ENCODE assay signal across 9 cellular contexts in genomic region chr10:100349087-100349486, GRCh38. TPM values are rescaled to one million over a fixed set of nuclear protein-coding genes. Genes with fewer than 3 reads are reported as not detected.
DNase-seq lines count a peak whose midpoint lies in the region; ATAC-seq and TF ChIP-seq lines count a peak whose summit lies in the region.
"Had no signal": no experiment of that assay in that cellular context is flagged by ENCODE, and none has a peak within 500 bp of the region (broad histone marks: within the 10 kb centered on the region; RNA-seq: fewer than 3 reads in every experiment).

No MANE protein-coding gene starts in this region.

- DNase-seq in GM23338 (ENCODE audit: low spot score) = no peak
- no peak for DNase-seq in Panc1 (ENCODE audit: low read depth, low spot score)
- no peak for DNase-seq in epithelial cell of esophagus (ENCODE audit: low read depth)
- no peak for DNase-seq in osteocyte (ENCODE audit: extremely low spot score, unreplicated experiment)
- DNase-seq in cerebellum (ENCODE audit: low spot score) = no peak
- DNase-seq in MV-4-11 (lab: John Stamatoyannopoulos, UW) = no peak
- DNase-seq: NCI-H1105 treated with DMSO at 0.1 percent for 48 hours; stimulated activated naive CD4-positive, alpha-beta T cell had no signal

- peaks cover 43% of the 10 kb centered on the region for H3F3A ChIP-seq in GM23338 (replicated peaks; ENCODE audit: low read depth)

- H3K4me1 Mint-ChIP-seq in GM23338 (peaks cover 59% of the 10 kb centered on the region), osteocyte (ENCODE audit: unreplicated experiment) (peaks cover 53% of the 10 kb centered on the region)

- CTCF ChIA-PET in Panc1 (lab: Charles Lee) = interaction anchor here (0.8 to 1.0 kb wide), 2 partner anchors 22 to 482 kb away, joined by 3 read pairs; no protein-coding TSS in a partner anchor

- BruUV-seq in Panc1 (replicated peaks; lab: Mats Ljungman, UMichigan) = no TSS peak

- H3K36me3 Mint-ChIP-seq in GM23338 (ENCODE audit: low read depth) (peaks cover 66% of the 10 kb centered on the region), osteocyte (ENCODE audit: unreplicated experiment) (peaks cover 41% of the 10 kb centered on the region)

- in situ Hi-C loops in Panc1 (cut with HindIII; ENCODE audit: low pct_unique_long_range_greater_than_20kb, low sequenced_read_pairs) = no loop called here

- POLR2A ChIA-PET in Panc1 (lab: Charles Lee) = no interaction called here

- H3K9me3 Mint-ChIP-seq in GM23338 (no peaks in the 10 kb centered on the region), osteocyte (ENCODE audit: unreplicated experiment) (no peaks in the 10 kb centered on the region)

- peak overlapping the region; percentile 63; the same call in 1 of the 2 replicates for H3K27ac ChIP-seq in GM23338 (ENCODE audit: low read depth)
- peak overlapping the region; percentile 95 for H3K27ac ChIP-seq in Panc1 (ENCODE audit: low read length)

- H3K4me1 ChIP-seq in GM23338 (ENCODE audit: insufficient read depth) = peaks cover 60% of the 10 kb centered on the region
- peaks cover 54% of the 10 kb centered on the region for H3K4me1 ChIP-seq in Panc1 (ENCODE audit: control insufficient read depth, insufficient read depth, low read length)

- H3K27me3 ChIP-seq in GM23338 (ENCODE audit: insufficient read depth) (no peaks in the 10 kb centered on the region), Panc1 (ENCODE audit: control insufficient read depth, insufficient read depth, low read length) (no peaks in the 10 kb centered on the region)

- H3K27me3 Mint-ChIP-seq in GM23338 (ENCODE audit: insufficient read depth, low read depth, poor library complexity) (peaks cover 14% of the 10 kb centered on the region), osteocyte (ENCODE audit: unreplicated experiment) (no peaks in the 10 kb centered on the region)

- peaks cover 85% of the 10 kb centered on the region for H3K79me2 ChIP-seq in GM23338 (replicated peaks; ENCODE audit: insufficient read depth)

- peaks cover 63% of the 10 kb centered on the region for H4K20me1 ChIP-seq in GM23338 (replicated peaks; ENCODE audit: insufficient read depth)

- H3K36me3 ChIP-seq in GM23338 (ENCODE audit: insufficient read depth) = peaks cover 61% of the 10 kb centered on the region
- H3K36me3 ChIP-seq in Panc1 (ENCODE audit: control insufficient read depth, insufficient read depth, low read length) = peaks cover 56% of the 10 kb centered on the region

- intact Hi-C loops in Panc1 (cut with micrococcal nuclease; ENCODE audit: unreplicated experiment) = no loop called here

- no peaks in the 10 kb centered on the region for H3K9me3 ChIP-seq in Panc1 (ENCODE audit: control insufficient read depth, insufficient read depth, low read depth, low read length)

- no peaks in the 10 kb centered on the region for H3K9me2 ChIP-seq in GM23338 (ENCODE audit: insufficient read depth)

- TF ChIP-seq CTCF in GM23338 (conservative IDR thresholded peaks at IDR 0.05; ENCODE audit: low read depth in 2 of 2) (no peak), Panc1 (IDR thresholded peaks at IDR 0.05) (no peak), epithelial cell of esophagus (IDR thresholded peaks at IDR 0.05; ENCODE audit: insufficient read depth, low read depth, low read length, missing control alignments) (no peak), osteocyte (IDR thresholded peaks at IDR 0.05) (no peak)

- no peak overlapping the region for H2AFZ ChIP-seq in GM23338

- ATAC-seq in GM23338 (no peak), Panc1 (no peak), HG03095 (IDR thresholded peaks at IDR 0.05; ENCODE audit: unreplicated experiment) (no peak)

- H3K27ac Mint-ChIP-seq in GM23338 = no peak overlapping the region
- H3K27ac Mint-ChIP-seq in osteocyte (ENCODE audit: unreplicated experiment) = no peak overlapping the region

- H3K4me3 ChIP-seq in GM23338 = peak overlapping the region; percentile 100
- peak overlapping the region; percentile 89 to 94 for H3K4me3 ChIP-seq in Panc1 (ENCODE audit: low read depth in 2 of 2, low read length in 2 of 2)
- H3K4me3 ChIP-seq in epithelial cell of esophagus (ENCODE audit: low read length) = peak overlapping the region; percentile 91

- H3K4me3 Mint-ChIP-seq in GM23338 (peak overlapping the region; percentile 92), osteocyte (ENCODE audit: unreplicated experiment) (peak overlapping the region; percentile 95)

- peak overlapping the region; percentile 99 for H3K4me2 ChIP-seq in GM23338

TF ChIP-seq in GM23338, 12 proteins besides CTCF, POLR2A, EP300 and RAD21 (continues in another document):
- TF ChIP-seq ZNF114 (CRISPR knock-in tag; IDR thresholded peaks at IDR 0.05) = no peak
- TF ChIP-seq CREB1 (CRISPR knock-in tag; IDR thresholded peaks at IDR 0.05; ENCODE audit: low read depth) = no peak
- TF ChIP-seq REST (IDR thresholded peaks at IDR 0.05; ENCODE audit: unreplicated experiment) = no peak
- TF ChIP-seq EZH2phosphoT487 (IDR thresholded peaks at IDR 0.05; ENCODE audit: unreplicated experiment) = no peak
- no peak for TF ChIP-seq EZH2 (IDR thresholded peaks at IDR 0.05; ENCODE audit: low read depth, unreplicated experiment)
- no peak for TF ChIP-seq ZNF331 (CRISPR knock-in tag; IDR thresholded peaks at IDR 0.05; ENCODE audit: low read depth)
- no peak for TF ChIP-seq ETS1 (IDR thresholded peaks at IDR 0.05)
- no peak for TF ChIP-seq POLR2AphosphoS5 (IDR thresholded peaks at IDR 0.05; ENCODE audit: low read depth)
- TF ChIP-seq NANOG (IDR thresholded peaks at IDR 0.05; ENCODE audit: borderline replicate concordance) = no peak

RNA-seq across cellular contexts. Expression of gene SCD, which starts 2.1 kb away (rescaled TPM):
- total RNA-seq in GM23338 (2014; rRNA removed; shearing (Covaris generic)) = 781 and 816 TPM in 2 replicates
- polyA plus RNA-seq in GM23338 (2016; fragmentation: Nextera tagmentation; extraction: Ambion mirVana) = 325 and 338 TPM in 2 replicates
- 1,345 TPM for total RNA-seq in Panc1 (2021; ENCODE audit: unreplicated experiment)
- polyA plus RNA-seq in Panc1 (2012; ENCODE audit: insufficient read length) = 948 TPM
- total RNA-seq in osteocyte = 77.9 and 81.4 TPM in 2 replicates
- 91.2 TPM for total RNA-seq in cerebellum

RNA-seq across cellular contexts. Expression of gene PKD2L1, which starts 19.1 kb away (rescaled TPM):
- not detected in 2 replicates for total RNA-seq in GM23338 (2014; rRNA removed; shearing (Covaris generic))
- polyA plus RNA-seq in GM23338 (2016; fragmentation: Nextera tagmentation; extraction: Ambion mirVana) = not detected in 2 replicates
- not detected for total RNA-seq in Panc1 (2021; ENCODE audit: unreplicated experiment)
- not detected for polyA plus RNA-seq in Panc1 (2012; ENCODE audit: insufficient read length)
- total RNA-seq in osteocyte = not detected in 2 replicates
- total RNA-seq in cerebellum = not detected
